Comparison of ENCODE assay signal across 1 cellular context in genomic region chr11:115760528-115760837, GRCh38.
TF ChIP-seq lines count a peak whose summit lies in the region.

No MANE protein-coding gene starts in this region.

TF ChIP-seq in HepG2, 621 proteins besides CTCF, POLR2A, EP300 and RAD21 (continued from another document):
- TF ChIP-seq PRDM15 (CRISPR knock-in tag; IDR thresholded peaks at IDR 0.05) (no peak), ZNF704 (CRISPR knock-in tag; IDR thresholded peaks at IDR 0.05; ENCODE audit: borderline replicate concordance) (no peak), SETDB1 (CRISPR knock-in tag; IDR thresholded peaks at IDR 0.05; ENCODE audit: borderline replicate concordance) (no peak), KLF16 (CRISPR knock-in tag; IDR thresholded peaks at IDR 0.05) (no peak), BORCS8-MEF2B (CRISPR knock-in tag; IDR thresholded peaks at IDR 0.05) (no peak), JARID2 (CRISPR knock-in tag; IDR thresholded peaks at IDR 0.05; ENCODE audit: insufficient replicate concordance) (no peak), RARG (CRISPR knock-in tag; IDR thresholded peaks at IDR 0.05; ENCODE audit: low read depth) (no peak), ZNF780A (CRISPR knock-in tag; IDR thresholded peaks at IDR 0.05) (no peak), ZNF382 (CRISPR knock-in tag; IDR thresholded peaks at IDR 0.05; ENCODE audit: borderline replicate concordance) (no peak), NR2F6 (IDR thresholded peaks at IDR 0.05) (no peak), NR2F6 (CRISPR knock-in tag; IDR thresholded peaks at IDR 0.05) (no peak)
- TF ChIP-seq, protein P1, sequence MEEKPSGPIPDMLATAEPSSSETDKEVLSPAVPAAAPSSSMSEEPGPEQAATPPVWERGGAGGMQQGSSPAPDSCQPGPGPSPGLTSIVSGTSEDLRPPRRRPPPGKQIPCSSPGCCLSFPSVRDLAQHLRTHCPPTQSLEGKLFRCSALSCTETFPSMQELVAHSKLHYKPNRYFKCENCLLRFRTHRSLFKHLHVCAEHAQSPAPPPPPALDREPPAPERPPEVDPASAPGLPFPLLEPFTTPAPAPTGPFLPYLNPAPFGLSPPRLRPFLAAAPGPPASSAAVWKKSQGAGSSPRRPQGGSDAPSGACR (CRISPR knock-in tag; IDR thresholded peaks at IDR 0.05), result no peak
